Comparison of ENCODE assay signal across 18 cellular contexts in genomic region chrX:134254511-134254910, GRCh38. TPM values are rescaled to one million over a fixed set of nuclear protein-coding genes. Genes with fewer than 3 reads are reported as not detected.
"Had no signal": no experiment of that assay in that cellular context is flagged by ENCODE, and none has a peak within 500 bp of the region (broad histone marks: within the 10 kb centered on the region; RNA-seq: fewer than 3 reads in every experiment).

No MANE protein-coding gene starts in this region.

- H3K27ac ChIP-seq: adrenal gland, body of pancreas, cardiac muscle cell, colonic mucosa, gastroesophageal sphincter, heart right ventricle, hepatocyte had no signal

- H3K79me2 ChIP-seq: hepatocyte had no signal

- H2AFZ ChIP-seq: hepatocyte had no signal

- DNase-seq: aorta; central memory CD4-positive, alpha-beta T cell; cerebellar nuclear complex; esophagus squamous epithelium; foreskin melanocyte; heart right ventricle had no signal

- H3K4me2 ChIP-seq: hepatocyte had no signal

- H3K4me3 ChIP-seq: adrenal gland, body of pancreas, cardiac muscle cell, colonic mucosa, esophagus squamous epithelium, gastroesophageal sphincter, heart right ventricle, hepatocyte had no signal

- H3K27me3 ChIP-seq: adrenal gland, body of pancreas, cardiac muscle cell, colonic mucosa, esophagus squamous epithelium, gastroesophageal sphincter, hepatocyte had no signal

- H3K9me3 ChIP-seq: adrenal gland, body of pancreas, colonic mucosa, esophagus squamous epithelium, gastroesophageal sphincter, heart right ventricle had no signal

- H3K4me1 ChIP-seq: adrenal gland, body of pancreas, colonic mucosa, gastroesophageal sphincter, heart right ventricle had no signal

- H3K36me3 ChIP-seq: adrenal gland, cardiac muscle cell, colonic mucosa, esophagus squamous epithelium, gastroesophageal sphincter, heart right ventricle had no signal

RNA-seq across cellular contexts. Expression of gene CCDC160, which starts 17.5 kb away (rescaled TPM):
- total RNA-seq: activated CD8-positive, alpha-beta T cell treated with anti-CD3 and anti-CD28 coated beads for 36 hours; activated naive CD4-positive, alpha-beta T cell treated with anti-CD3 and anti-CD28 coated beads for 36 hours; activated T-helper 1 cell treated with anti-CD3 and anti-CD28 coated beads, Interleukin-12 subunit alpha, Interleukin-12 subunit beta, Interleukin-2, Interleukin-4 antibody, amounts not matched to agents 30 ng/mL and 10 ng/mL and 1 ng/mL, durations not matched to agents 14 hours and 24 hours and 36 hours; activated T-helper 2 cell treated with anti-CD3 and anti-CD28 coated beads, Interferon-gamma antibody, Interleukin-2, Interleukin-4, amounts not matched to agents 10 μg/mL and 5 μg/mL and 100 μg/mL, durations not matched to agents 14 hours and 24 hours and 36 hours; aorta; body of pancreas; colonic mucosa; dermis microvascular lymphatic vessel endothelial cell; endothelial cell of umbilical vein; heart right ventricle had no signal
- polyA plus RNA-seq: aorta, endothelial cell of umbilical vein, heart right ventricle had no signal
